In the genomic region with DNA sequence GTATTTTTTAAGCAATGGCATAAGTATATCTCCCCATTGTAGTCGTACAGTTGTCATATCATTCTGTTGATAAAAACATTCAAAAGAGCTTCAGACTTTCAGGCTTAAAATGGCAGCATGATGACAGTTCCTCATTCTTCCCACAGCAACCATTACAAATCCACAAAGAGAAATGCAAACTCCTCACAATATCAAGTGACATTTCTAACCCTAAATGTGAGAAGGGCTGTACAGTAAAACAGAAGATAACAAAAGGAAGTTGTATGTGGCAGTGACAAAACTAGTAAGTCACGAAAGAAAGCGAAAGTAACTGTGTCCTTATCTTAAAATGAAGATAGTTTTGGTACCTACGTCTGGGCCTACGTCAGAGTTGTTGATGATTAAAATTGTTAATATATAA, we compare ENCODE assay signal across 8 cellular contexts. TPM values are rescaled to one million over a fixed set of nuclear protein-coding genes. Genes with fewer than 3 reads are reported as not detected.
DNase-seq lines count a peak whose midpoint lies in the region; ATAC-seq, FAIRE-seq and TF ChIP-seq lines count a peak whose summit lies in the region.

No MANE protein-coding gene starts in this region.

- peak; percentile 88 for FAIRE-seq in GM18507 (lab: Jason Lieb, UNC)

- peak overlapping the region in 1 of 4 donors; percentile 15 for H3K4me3 ChIP-seq in esophagus muscularis mucosa

- TF ChIP-seq CTCF in esophagus muscularis mucosa (IDR thresholded peaks at IDR 0.05) (no peak), type B pancreatic cell (conservative IDR thresholded peaks at IDR 0.05) (no peak)

- TF ChIP-seq EP300 in esophagus muscularis mucosa (IDR thresholded peaks at IDR 0.05): no peak

- TF ChIP-seq POLR2A in esophagus muscularis mucosa (IDR thresholded peaks at IDR 0.05; ENCODE audit: low read depth): no peak

- DNase-seq in GM18507 (ENCODE audit: extremely low spot score, insufficient read length, low read depth) (peak; percentile 23), MV-4-11 (lab: John Stamatoyannopoulos, UW) (peak; percentile 86), globus pallidus (ENCODE audit: low spot score) (peak; percentile 3), H4 (ENCODE audit: low spot score) (no peak), esophagus muscularis mucosa (ENCODE audit: extremely low spot score) (no peak), epidermal melanocyte (ENCODE audit: insufficient read length, low spot score) (no peak), type B pancreatic cell (ENCODE audit: extremely low spot score, unreplicated experiment) (no peak)

- no peaks in the 10 kb centered on the region for H3K27me3 Mint-ChIP-seq in type B pancreatic cell

- no peaks in the 10 kb centered on the region for H3K4me1 ChIP-seq in esophagus muscularis mucosa

- H3K9me3 ChIP-seq in esophagus muscularis mucosa: no peaks in the 10 kb centered on the region

- peak; percentile 95 for ATAC-seq in GM21723 (IDR thresholded peaks at IDR 0.05; ENCODE audit: unreplicated experiment)

- H3K36me3 ChIP-seq in esophagus muscularis mucosa: peaks cover 0 to 10% (median 4%) of the 10 kb centered on the region in 4 donors

- intact Hi-C loops in esophagus muscularis mucosa (cut with DNase I): no loop called here

- H3K4me1 Mint-ChIP-seq in type B pancreatic cell (ENCODE audit: unreplicated experiment): peaks cover 3% of the 10 kb centered on the region

- H3K9me3 Mint-ChIP-seq in type B pancreatic cell: no peaks in the 10 kb centered on the region

- H3K27ac Mint-ChIP-seq in type B pancreatic cell: no peak overlapping the region

- no peak overlapping the region for H3K4me3 Mint-ChIP-seq in type B pancreatic cell

- no peak overlapping the region for H3K27ac ChIP-seq in esophagus muscularis mucosa (replicated peaks in 1 of 4)

- H3K36me3 Mint-ChIP-seq in type B pancreatic cell: peaks cover 27% of the 10 kb centered on the region

- 82% methylated on average over 5 of the region's 5 CpGs for WGBS in esophagus muscularis mucosa

- no peaks in the 10 kb centered on the region for H3K27me3 ChIP-seq in esophagus muscularis mucosa

RNA-seq across cellular contexts. Expression of gene GXYLT1, which starts 46.7 kb away (rescaled TPM):
- total RNA-seq in H4 (2014; rRNA removed; shearing (Covaris generic)): 20.2 and 22.3 TPM in 2 replicates
- total RNA-seq in esophagus muscularis mucosa (10 to 100 TPM in 3 of 4 donors, 1 to 10 TPM in 1; 9.7 to 13.7 (median 12.1) TPM), type B pancreatic cell (ENCODE audit: low replicate concordance) (13.5 and 23.8 TPM in 2 replicates)

Comparison
In these comparisons a context has a peak if more than half of its experiments do, and no peak if none do; other contexts are left out.
1. DNase-seq: peak in GM18507 (single experiment), MV-4-11 (single experiment) and globus pallidus (single experiment); none in H4 (single experiment), esophagus muscularis mucosa (single experiment), epidermal melanocyte (single experiment) and type B pancreatic cell (single experiment).